7 cellular contexts compared by ENCODE assay signal in the genomic region with DNA sequence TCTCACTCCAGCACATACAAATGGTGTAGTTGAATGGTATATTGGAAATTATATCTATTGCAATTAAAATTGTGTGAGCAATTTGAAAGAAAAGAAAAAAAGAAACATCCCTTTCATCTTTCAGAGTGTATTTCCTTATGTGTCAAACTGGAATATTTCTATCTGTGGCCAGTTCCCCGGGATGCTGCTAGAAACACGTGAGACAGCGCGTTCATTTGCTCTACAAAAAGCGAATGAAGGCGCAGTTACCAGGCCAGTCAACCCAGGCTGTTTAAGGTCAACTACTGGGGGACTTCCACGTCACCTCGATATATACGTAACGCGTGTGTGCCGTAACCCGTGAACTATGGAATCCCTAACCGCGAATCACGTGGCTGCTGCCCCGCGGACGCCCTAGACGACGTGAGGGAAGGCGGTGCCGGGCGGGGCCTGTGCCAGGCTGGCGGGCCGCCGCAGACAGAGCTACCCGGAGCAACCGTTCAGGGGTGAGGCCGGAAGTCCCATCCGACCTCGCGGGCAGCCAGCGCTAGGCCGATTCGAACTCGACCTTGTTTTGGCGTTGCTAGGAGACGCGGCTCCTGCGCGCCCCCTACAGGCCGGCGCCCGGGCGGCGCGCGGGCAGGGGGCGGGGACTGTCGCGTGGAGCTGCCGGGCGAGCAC. TPM values are rescaled to one million over a fixed set of nuclear protein-coding genes. Genes with fewer than 3 reads are reported as not detected.
A peak's percentile ranks its signal among the peaks of the same experiment; 100 is the strongest.
DNase-seq lines count a peak whose midpoint lies in the region; ATAC-seq and TF ChIP-seq lines count a peak whose summit lies in the region.

No MANE protein-coding gene starts in this region.

- H3K27me3 ChIP-seq in brain microvascular endothelial cell (replicated peaks) (no peaks in the 10 kb centered on the region), skeletal muscle tissue (ENCODE audit: control insufficient read depth in 3 of 3, insufficient read depth in 3 of 3, low read length in 3 of 3) (no peaks in the 10 kb centered on the region)

- H3K36me3 ChIP-seq in brain microvascular endothelial cell (replicated peaks) (no peaks in the 10 kb centered on the region), skeletal muscle tissue (ENCODE audit: control insufficient read depth in 3 of 3, insufficient read depth in 3 of 3, low read length in 3 of 3) (no peaks in the 10 kb centered on the region)

- H3K27ac ChIP-seq in brain microvascular endothelial cell (peak overlapping the region; percentile 80), skeletal muscle tissue (ENCODE audit: low read depth, low read length) (peak overlapping the region; percentile 75)

- peak overlapping the region; percentile 78 to 85 (median 79) for H3K9ac ChIP-seq in skeletal muscle tissue (ENCODE audit: low read depth in 1 of 3, low read length in 3 of 3)

- peak overlapping the region; percentile 80 for H3K4me3 ChIP-seq in brain microvascular endothelial cell (ENCODE audit: low read depth, low read length)
- H3K4me3 ChIP-seq in iPS-18c (ENCODE audit: insufficient read depth, low read depth, low read length), result peak overlapping the region; percentile 94
- peak overlapping the region; percentile 77 to 91 (median 88) for H3K4me3 ChIP-seq in skeletal muscle tissue (ENCODE audit: low read length in 3 of 3)

- peaks cover 2% of the 10 kb centered on the region for H3K9me3 ChIP-seq in iPS-18c (ENCODE audit: control insufficient read depth, insufficient read depth, low read length)
- H3K9me3 ChIP-seq in skeletal muscle tissue (ENCODE audit: control insufficient read depth in 3 of 3, low read length in 3 of 3), result no peaks in the 10 kb centered on the region

- TF ChIP-seq CTCF in brain microvascular endothelial cell (IDR thresholded peaks at IDR 0.05; ENCODE audit: low read depth, low read length, missing control alignments), result peak; percentile 59

- ATAC-seq in GM18508 (IDR thresholded peaks at IDR 0.05; ENCODE audit: insufficient read depth, unreplicated experiment), result peak; percentile 83
- ATAC-seq in HG03039 (IDR thresholded peaks at IDR 0.05; ENCODE audit: unreplicated experiment), result peak; percentile 80

- DNase-seq in NCI-H2081 (lab: John Stamatoyannopoulos, UW), result peak; percentile 93 to 97
- DNase-seq in UCSD-AML1 (lab: John Stamatoyannopoulos, UW; ENCODE audit: unreplicated experiment), result peak; percentile 70
- peak; percentile 79 for DNase-seq in brain microvascular endothelial cell

- in situ Hi-C loops in brain microvascular endothelial cell (cut with HindIII; ENCODE audit: low pct_ligation_motif_present, low sequenced_read_pairs), result no loop called here

- H3K4me1 ChIP-seq in skeletal muscle tissue (ENCODE audit: control insufficient read depth in 3 of 3, insufficient read depth in 3 of 3, low read length in 3 of 3), result peaks cover 0 to 7% (median 6%) of the 10 kb centered on the region in 3 donors

RNA-seq across cellular contexts. Expression of a gene that starts 1.1 kb away (rescaled TPM):
- total RNA-seq in skeletal muscle tissue, result 35.5 TPM

Comparison
In these comparisons a context has a peak if more than half of its experiments do, and no peak if none do; other contexts are left out.
1. Peak in every context shown above with its lines: DNase-seq, ATAC-seq, H3K4me3 ChIP-seq and H3K27ac ChIP-seq.